ENCODE assay signal across 8 cellular contexts in genomic region chr7:27921081-27921836, GRCh38.
A peak's percentile ranks its signal among the peaks of the same experiment; 100 is the strongest.
DNase-seq lines count a peak whose midpoint lies in the region; ATAC-seq and TF ChIP-seq lines count a peak whose summit lies in the region.

No MANE protein-coding gene starts in this region.

- TF ChIP-seq CTCF in HCT116 (IDR thresholded peaks at IDR 0.05 in 2 of 3, conservative IDR thresholded peaks at IDR 0.05 in 1 of 3; ENCODE audit: borderline replicate concordance in 1 of 3, insufficient read depth in 1 of 3, low read depth in 2 of 3, low read length in 2 of 3): peak; percentile 46 to 76 (median 69); a peak in 4 of 6 replicates
- TF ChIP-seq CTCF in foreskin fibroblast (IDR thresholded peaks at IDR 0.05; ENCODE audit: low read depth, low read length): peak; percentile 43

- no peak overlapping the region for H3K4me3 ChIP-seq in HCT116 (replicated peaks in 1 of 2; ENCODE audit: low read depth in 1 of 2, low read length in 2 of 2)
- peak overlapping the region in 1 of 2 donors; percentile 1 for H3K4me3 ChIP-seq in foreskin fibroblast (ENCODE audit: low read depth in 1 of 2, low read length in 2 of 2)

- H3K36me3 ChIP-seq in HCT116 (ENCODE audit: control insufficient read depth in 1 of 2, insufficient read depth in 2 of 2, low read length in 2 of 2): no peaks in the 10 kb centered on the region

- peak overlapping the region; percentile 53 for H3K4me2 ChIP-seq in HCT116 (ENCODE audit: low read length)

- no peak overlapping the region for H3K27ac ChIP-seq in HCT116 (ENCODE audit: low read depth, low read length)

- BruUV-seq in HCT116 (replicated peaks; lab: Mats Ljungman, UMichigan): no TSS peak

- RAD21 ChIA-PET in HCT116 (lab: Charles Lee; ENCODE audit: low non-redundant PET in 1 of 2, low total read pairs in 2 of 2, uncharacterized antibody in 2 of 2, unreplicated experiment in 2 of 2): interaction anchor here (0.7 to 1.3 kb wide), 4 partner anchors 15 to 725 kb away, joined by 3 to 4 read pairs (median 4); partner anchors contain the start of gene HOXA13 (in 1 of the 2)

- DNase-seq in DMS79 (lab: John Stamatoyannopoulos, UW) (peak; percentile 92), HCT116 (ENCODE audit: low read depth, low spot score) (peak; percentile 71), NCI-H2081 treated with DMSO at 0.1 percent for 48 hours (lab: John Stamatoyannopoulos, UW) (peak; percentile 60), T1000 (lab: John Stamatoyannopoulos, UW) (peak; percentile 56), foreskin fibroblast (peak; percentile 81 to 88), pons (ENCODE audit: low spot score) (peak; percentile 92)

- H3K27me3 ChIP-seq in HCT116 (ENCODE audit: insufficient read depth, low read length): no peaks in the 10 kb centered on the region

- ATAC-seq in HCT116: peak; percentile 84
- no peak for ATAC-seq in GM21786 (IDR thresholded peaks at IDR 0.05; ENCODE audit: unreplicated experiment)
- no peak for ATAC-seq in GM18520 (IDR thresholded peaks at IDR 0.05; ENCODE audit: unreplicated experiment)

- POLR2A ChIA-PET in HCT116 (lab: Charles Lee): no interaction called here

- peak; percentile 88 for TF ChIP-seq RAD21 in HCT116 (IDR thresholded peaks at IDR 0.05; ENCODE audit: low read depth)

- H3K9ac ChIP-seq in HCT116 (ENCODE audit: low read length): no peak overlapping the region

- no peaks in the 10 kb centered on the region for H3K9me3 ChIP-seq in HCT116 (ENCODE audit: control insufficient read depth in 1 of 2, insufficient read depth in 1 of 2, low read depth in 1 of 2, low read length in 2 of 2)

- peaks cover 6 to 34% of the 10 kb centered on the region in 2 experiments; a peak in 2 of 4 replicates for H3K4me1 ChIP-seq in HCT116 (ENCODE audit: control insufficient read depth in 1 of 2, insufficient read depth in 2 of 2, low read length in 2 of 2)

- H3K9me2 ChIP-seq in HCT116 (ENCODE audit: insufficient read depth): no peaks in the 10 kb centered on the region

- CTCF ChIA-PET in HCT116 (lab: Charles Lee): interaction anchor here (0.5 to 5.0 kb wide), 12 partner anchors 16 to 726 kb away, joined by 3 to 49 read pairs (median 4); partner anchors contain the start of gene HOXA13

- H2AFZ ChIP-seq in HCT116 (ENCODE audit: low read depth, low read length, poor library complexity, severe bottlenecking): no peak overlapping the region

- intact Hi-C loops in HCT116 (cut with micrococcal nuclease): loop anchor here (1.0 to 10.0 kb wide), 7 partner anchors 100 to 1246 kb away; partner anchors contain the start of gene TAX1BP1

- no peak for TF ChIP-seq POLR2A in HCT116 (IDR thresholded peaks at IDR 0.05; ENCODE audit: borderline replicate concordance, extremely low read depth, insufficient read depth, insufficient read length)

- H3K79me2 ChIP-seq in HCT116 (ENCODE audit: insufficient read depth, low read length): no peaks in the 10 kb centered on the region

- H4K20me1 ChIP-seq in HCT116 (ENCODE audit: insufficient read depth): no peaks in the 10 kb centered on the region

TF ChIP-seq in HCT116, 20 proteins besides CTCF, POLR2A, EP300 and RAD21:
- TF ChIP-seq SP1 (IDR thresholded peaks at IDR 0.05; ENCODE audit: low read depth): peak; percentile 35; the same call in 1 of the 2 replicates
- TF ChIP-seq CBX3 (IDR thresholded peaks at IDR 0.05; ENCODE audit: low read depth): 0 out of 2 replicates have a peak, but pooled peaks have one; percentile 34
- no peak for TF ChIP-seq REST (IDR thresholded peaks at IDR 0.05; ENCODE audit: low read depth)
- TF ChIP-seq ATF3 (IDR thresholded peaks at IDR 0.05): no peak
